ENCODE assay signal across 18 cellular contexts in the genomic region with DNA sequence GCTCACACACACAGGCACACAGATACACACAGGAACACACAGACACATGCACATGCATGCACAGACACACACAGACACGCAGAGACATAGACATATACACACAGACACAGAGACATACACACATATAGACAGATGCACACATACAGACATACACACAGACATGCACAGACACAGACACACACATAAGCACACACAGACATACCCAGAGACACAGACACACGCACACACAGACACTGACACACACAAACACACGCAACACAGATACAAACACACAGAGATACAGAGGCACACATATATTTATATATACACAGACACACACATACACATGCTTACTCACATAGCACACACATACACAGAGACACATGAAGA.
"Had no signal": no experiment of that assay in that cellular context is flagged by ENCODE, and none has a peak within 500 bp of the region (broad histone marks: within the 10 kb centered on the region; RNA-seq: fewer than 3 reads in every experiment).

No MANE protein-coding gene starts in this region.

- H3K4me2 ChIP-seq: smooth muscle cell had no signal

- H3K9me3 ChIP-seq: ascending aorta, colonic mucosa, transverse colon had no signal

- H3K27me3 ChIP-seq: ascending aorta, colonic mucosa, dorsolateral prefrontal cortex, transverse colon had no signal

- H3K4me1 ChIP-seq: ascending aorta had no signal

- H3K4me3 ChIP-seq: ascending aorta, colonic mucosa, dorsolateral prefrontal cortex, smooth muscle cell, transverse colon had no signal

- H3K27ac ChIP-seq: ascending aorta, colonic mucosa, dorsolateral prefrontal cortex, transverse colon had no signal

- ATAC-seq: activated naive CD4-positive, alpha-beta T cell treated with anti-CD3 and anti-CD28 coated beads, Interleukin-2, amount 50 U/mL, for 72 hours; effector memory CD8-positive, alpha-beta T cell; esophagus mucosa; stimulated activated memory B cell treated with anti-CD40 and anti-IgM and Interleukin-4, amounts not matched to agents 10 μg/mL and 1 μg/mL and 100 μg/mL, for 72 hours had no signal

- DNase-seq: activated CD4-positive, alpha-beta T cell treated with anti-CD3 and anti-CD28 coated beads for 1 hour; activated CD4-positive, alpha-beta T cell treated with anti-CD3 and anti-CD28 coated beads, Interleukin-2, amount 50 U/mL, for 1 hour; activated T-cell treated with anti-CD3 and anti-CD28 coated beads, Interleukin-2, amount 50 U/mL, for 1 hour; colonic mucosa; dorsolateral prefrontal cortex; effector memory CD8-positive, alpha-beta T cell; foreskin melanocyte; glutamatergic neuron; hypothalamus; posterior cingulate gyrus; stimulated activated CD4-positive, alpha-beta T cell treated with anti-CD3 and anti-CD28 coated beads, Interleukin-15, amount 100 ng/mL, for 24 hours; T-helper 9 cell; transverse colon had no signal

- H3K36me3 ChIP-seq: ascending aorta, colonic mucosa, transverse colon had no signal
